Comparison of ENCODE assay signal across 24 cellular contexts in genomic region chr12:90729741-90730140, GRCh38.
DNase-seq lines count a peak whose midpoint lies in the region; ATAC-seq, FAIRE-seq and TF ChIP-seq lines count a peak whose summit lies in the region.
"Had no signal": no experiment of that assay in that cellular context is flagged by ENCODE, and none has a peak within 500 bp of the region (broad histone marks: within the 10 kb centered on the region; RNA-seq: fewer than 3 reads in every experiment).

No MANE protein-coding gene starts in this region.

- no peak for FAIRE-seq in pancreas (lab: Jason Lieb, UNC)

- H3K27me3 ChIP-seq in pancreas: no peaks in the 10 kb centered on the region
- H3K27me3 ChIP-seq: BE2C, heart left ventricle, transverse colon had no signal

- no peak for TF ChIP-seq CTCF in astrocyte of the spinal cord (IDR thresholded peaks at IDR 0.05; ENCODE audit: low read depth, low read length)
- TF ChIP-seq CTCF in fibroblast of pulmonary artery (IDR thresholded peaks at IDR 0.05; ENCODE audit: low read length, missing control alignments): no peak
- TF ChIP-seq CTCF in pancreas (IDR thresholded peaks at IDR 0.05): no peak

- ATAC-seq in pancreas: no peak
- ATAC-seq in GM21423 (IDR thresholded peaks at IDR 0.05; ENCODE audit: unreplicated experiment): no peak
- ATAC-seq: heart left ventricle, sciatic nerve had no signal

- no peaks in the 10 kb centered on the region for H3K4me1 ChIP-seq in pancreas
- H3K4me1 ChIP-seq: BE2C, heart left ventricle, transverse colon had no signal

- in situ Hi-C loops in astrocyte of the spinal cord (cut with HindIII; ENCODE audit: low sequenced_read_pairs): no loop called here

- H3K4me3 ChIP-seq in astrocyte of the spinal cord (ENCODE audit: low read depth, low read length) (no peak overlapping the region), fibroblast of pulmonary artery (replicated peaks; ENCODE audit: low read depth, low read length) (no peak overlapping the region), pancreas (no peak overlapping the region)
- H3K4me3 ChIP-seq: heart left ventricle, transverse colon had no signal

- intact Hi-C loops in pancreas (cut with DNase I): no loop called here

- H3K27ac ChIP-seq in pancreas: no peak overlapping the region
- H3K27ac ChIP-seq: 22Rv1, heart left ventricle, transverse colon, VCaP had no signal

- H3K9me3 ChIP-seq in pancreas: no peaks in the 10 kb centered on the region
- H3K9me3 ChIP-seq: BE2C, heart left ventricle had no signal

- DNase-seq in DMS53 (lab: John Stamatoyannopoulos, UW) (peak; percentile 25), DMS53 treated with DMSO at 0.1 percent for 48 hours (lab: John Stamatoyannopoulos, UW; ENCODE audit: unreplicated experiment) (no peak), astrocyte of the spinal cord (ENCODE audit: low read depth, low spot score) (peak; percentile 46), fibroblast of pulmonary artery (ENCODE audit: low read depth) (peak; percentile 54), pancreas (no peak), COR-L47 (lab: John Stamatoyannopoulos, UW) (no peak), GOT3 (lab: John Stamatoyannopoulos, UW) (no peak)
- DNase-seq: activated CD4-positive, alpha-beta T cell treated with anti-CD3 and anti-CD28 coated beads, Interleukin-2, amount 50 U/mL, for 4 hours; activated T-cell treated with anti-CD3 and anti-CD28 coated beads for 4 hours; anterior cingulate cortex; BE2C; cortex of kidney; GDM1; heart left ventricle; Kasumi-1; NCI-H1417 treated with DMSO at 0.1 percent for 48 hours; occipital lobe; SIG-M5; stimulated activated naive CD4-positive, alpha-beta T cell; transverse colon had no signal

- H3K36me3 ChIP-seq in pancreas: no peaks in the 10 kb centered on the region
- H3K36me3 ChIP-seq: BE2C, heart left ventricle, transverse colon had no signal

- 64 to 78% methylated on average over 4 of the region's 4 CpGs for WGBS in pancreas, 2 donors

Comparison
In these comparisons a context has a peak if more than half of its experiments do, and no peak if none do; other contexts are left out.
1. DNase-seq: peak in DMS53 (single experiment), astrocyte of the spinal cord (single experiment) and fibroblast of pulmonary artery (single experiment); none in DMS53 treated with DMSO at 0.1 percent for 48 hours (single experiment), pancreas (0 of 6), COR-L47 (single experiment) and GOT3 (single experiment).